Comparison of ENCODE assay signal across 21 cellular contexts in genomic region chr4:98564847-98565246, GRCh38.
A peak's percentile ranks its signal among the peaks of the same experiment; 100 is the strongest.
DNase-seq lines count a peak whose midpoint lies in the region; FAIRE-seq and TF ChIP-seq lines count a peak whose summit lies in the region.
"Had no signal": no experiment of that assay in that cellular context is flagged by ENCODE, and none has a peak within 500 bp of the region (broad histone marks: within the 10 kb centered on the region; RNA-seq: fewer than 3 reads in every experiment).

No MANE protein-coding gene starts in this region.

- no peak overlapping the region for H3K4me3 Mint-ChIP-seq in neural crest cell
- H3K4me3 Mint-ChIP-seq: activated naive CD8-positive, alpha-beta T cell had no signal

- H3K27ac ChIP-seq in dorsolateral prefrontal cortex = peak overlapping the region; percentile 61 to 99 (median 95)
- H3K27ac ChIP-seq: upper lobe of right lung had no signal

- intact Hi-C loops in dorsolateral prefrontal cortex (cut with DNase I) = loop anchor here (5.0 kb wide), 5 partner anchors 62 to 303 kb away; partner anchors contain the start of genes RAP1GDS1 (in 1 of the 2) and TSPAN5 (in 1 of the 2)

- H3K4me3 ChIP-seq in dorsolateral prefrontal cortex = no peak overlapping the region
- H3K4me3 ChIP-seq: heart left ventricle, left ventricle myocardium inferior, mucosa of descending colon, spleen, upper lobe of right lung had no signal

- no peaks in the 10 kb centered on the region for H3K27me3 ChIP-seq in dorsolateral prefrontal cortex
- H3K27me3 ChIP-seq: heart left ventricle, spleen, upper lobe of right lung had no signal

- peaks cover 2% of the 10 kb centered on the region for H3K9me3 Mint-ChIP-seq in neural crest cell

- no peaks in the 10 kb centered on the region for H3K36me3 Mint-ChIP-seq in neural crest cell (ENCODE audit: low read depth)

- peak; percentile 33 for FAIRE-seq in GM12892 (lab: Jason Lieb, UNC)
- FAIRE-seq: colon, endometrium, GM18507 had no signal

- TF ChIP-seq CTCF in dorsolateral prefrontal cortex (IDR thresholded peaks at IDR 0.05 in 54 of 56, conservative IDR thresholded peaks at IDR 0.05 in 2 of 56; ENCODE audit: low read depth in 1 of 56, partially characterized antibody in 56 of 56) (peak in 15 of 56 donors; percentile 7 to 26 (median 18)), neural crest cell (conservative IDR thresholded peaks at IDR 0.05) (no peak)

- no peaks in the 10 kb centered on the region for H3K27me3 Mint-ChIP-seq in neural crest cell (ENCODE audit: low read depth)
- H3K27me3 Mint-ChIP-seq: activated naive CD8-positive, alpha-beta T cell had no signal

- TF ChIP-seq POLR2A in GM12892 (IDR thresholded peaks at IDR 0.05; ENCODE audit: low read depth, low read length) = no peak

- H3K4me1 Mint-ChIP-seq in neural crest cell = peaks cover 42% of the 10 kb centered on the region

- DNase-seq in GM12892 (ENCODE audit: insufficient read length) (no peak), NCI-H1417 treated with DMSO at 0.1 percent for 48 hours (lab: John Stamatoyannopoulos, UW) (peak; percentile 11), dorsolateral prefrontal cortex (peak in 1 of 10 donors; percentile 51), neural crest cell (ENCODE audit: low read depth, low spot score) (no peak), GM03348 (ENCODE audit: low spot score) (no peak), NCI-H1092 (lab: John Stamatoyannopoulos, UW) (no peak), NCI-H446 (lab: John Stamatoyannopoulos, UW) (no peak)
- DNase-seq: activated CD4-positive, CD25-positive, alpha-beta regulatory T cell treated with anti-CD3 and anti-CD28 coated beads, Interleukin-2, amount 50 U/mL, for 72 hours; EL; heart left ventricle; left ventricle myocardium inferior; mucosa of descending colon; NCI-H1105 treated with DMSO at 0.1 percent for 48 hours; NCI-H2171; NK-92 treated with Interleukin-12 subunit alpha and Interleukin-12 subunit beta, amount 100 ng/mL, for 24 hours; spleen; upper lobe of right lung had no signal

- peak overlapping the region; percentile 52 for H3K27ac Mint-ChIP-seq in neural crest cell (ENCODE audit: unreplicated experiment)
- H3K27ac Mint-ChIP-seq: activated naive CD8-positive, alpha-beta T cell had no signal
